30 cellular contexts compared by ENCODE assay signal in the genomic region with DNA sequence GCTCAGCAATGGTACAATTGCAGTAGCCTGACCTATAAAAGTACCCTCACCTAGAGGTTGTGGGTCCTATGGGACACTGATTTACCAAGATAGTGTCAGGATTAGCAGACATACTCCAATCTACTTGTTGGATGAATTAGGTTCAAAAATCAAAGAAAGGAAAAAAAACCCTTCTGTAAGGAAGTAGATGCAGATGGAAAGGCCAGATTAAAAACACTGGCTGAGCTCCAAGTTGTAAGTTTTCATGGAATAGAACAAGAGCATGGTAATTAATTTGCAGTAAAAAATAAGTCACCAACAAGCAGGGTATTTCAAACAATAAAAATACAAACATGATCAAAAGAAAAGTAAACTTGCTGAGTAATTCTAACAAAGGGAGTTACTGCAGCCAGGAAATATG. TPM values are rescaled to one million over a fixed set of nuclear protein-coding genes. Genes with fewer than 3 reads are reported as not detected.
"Had no signal": no experiment of that assay in that cellular context is flagged by ENCODE, and none has a peak within 500 bp of the region (broad histone marks: within the 10 kb centered on the region; RNA-seq: fewer than 3 reads in every experiment).

No MANE protein-coding gene starts in this region.

- DNase-seq: effector CD8-positive, alpha-beta T cell; erythroblast; esophagus squamous epithelium; foreskin melanocyte; mesenchymal stem cell; mucosa of descending colon; naive B cell; right cardiac atrium; sigmoid colon; stimulated activated CD4-positive, alpha-beta T cell treated with anti-CD3 and anti-CD28 coated beads, Interleukin-2, amount 100 ng/mL, for 24 hours; stimulated activated CD4-positive, alpha-beta T cell treated with anti-CD3 and anti-CD28 coated beads, Interleukin-4, amount 100 ng/mL, for 24 hours; stimulated activated naive CD4-positive, alpha-beta T cell treated with Interleukin-2 at 50 U/mL for 16 hours; stomach; testis; tibial artery had no signal

- H3K4me3 ChIP-seq: esophagus squamous epithelium, lung, mucosa of descending colon, sigmoid colon, stomach, testis, tibial artery had no signal

- H3K9ac ChIP-seq: parathyroid adenoma had no signal

- H3K4me1 ChIP-seq: esophagus squamous epithelium, parathyroid adenoma, sigmoid colon, stomach, testis, tibial artery had no signal

- FAIRE-seq: colon, keratinocyte had no signal

- H3K9me3 ChIP-seq: mucosa of descending colon, sigmoid colon, testis, tibial artery had no signal

- H3K27me3 ChIP-seq: esophagus squamous epithelium, sigmoid colon, stomach, testis, tibial artery had no signal

- H2AFZ ChIP-seq: parathyroid adenoma had no signal

- ATAC-seq: left lobe of liver; mucosa of descending colon; right cardiac atrium; stimulated activated effector memory CD8-positive, alpha-beta T cell treated with anti-CD3 and anti-CD28 coated beads, Interleukin-12 subunit alpha, Interleukin-12 subunit beta, amount 100 ng/mL, for 72 hours had no signal

- H3K36me3 ChIP-seq: esophagus squamous epithelium, sigmoid colon, stomach, tibial artery had no signal

- H3K79me2 ChIP-seq: parathyroid adenoma had no signal

- H3K27ac ChIP-seq: esophagus squamous epithelium, parathyroid adenoma, sigmoid colon, stomach, testis, tibial artery had no signal

RNA-seq across cellular contexts. Expression of a gene that starts 38.7 kb away (rescaled TPM):
- total RNA-seq: esophagus squamous epithelium; left lobe of liver; liver; mesothelial cell of epicardium; mucosa of descending colon; natural killer cell treated with Interleukin-12 subunit alpha and Interleukin-12 subunit beta and Interleukin-15 and Interleukin-18, amount 100 ng/mL, for 72 hours; osteoblast; progenitor cell of endocrine pancreas; renal cortical epithelial cell; right cardiac atrium; sigmoid colon; skeletal muscle tissue; stomach; subcutaneous adipose tissue; testis had no signal
- polyA plus RNA-seq: keratinocyte, liver, right cardiac atrium, sigmoid colon, stomach, urinary bladder had no signal
